9 cellular contexts compared by ENCODE assay signal in the genomic region with DNA sequence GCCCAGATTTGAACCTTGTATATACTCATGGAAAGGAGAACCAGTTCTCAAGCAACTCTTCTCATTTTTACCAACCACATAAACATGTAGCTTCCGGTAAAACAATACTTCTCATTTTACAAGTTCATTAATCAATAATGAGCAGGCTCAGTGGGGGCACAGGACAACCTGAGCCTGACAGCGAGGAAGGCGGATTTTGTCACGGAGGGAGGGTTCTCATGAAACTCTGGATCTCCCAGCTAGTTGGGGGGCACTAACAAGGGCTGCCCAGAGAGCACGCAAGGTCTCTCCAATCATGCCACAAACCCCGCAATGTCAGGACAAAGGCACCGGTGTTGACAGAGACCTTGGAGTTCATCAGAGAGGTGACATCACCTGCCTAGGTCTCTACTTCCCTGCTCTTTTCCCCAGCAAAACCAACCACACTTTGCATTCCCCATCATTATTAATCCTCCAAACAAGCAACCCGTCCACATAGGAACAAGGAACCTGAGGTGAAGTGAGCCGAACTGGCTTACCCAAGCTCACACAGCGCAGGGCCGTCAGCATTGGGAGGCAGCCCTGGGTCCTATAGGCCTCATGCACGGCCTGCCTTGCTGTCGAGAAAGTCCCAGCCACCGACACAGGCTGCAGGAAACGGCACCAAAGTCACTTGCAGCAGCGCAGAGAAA.
DNase-seq lines count a peak whose midpoint lies in the region; ATAC-seq and TF ChIP-seq lines count a peak whose summit lies in the region.
"Had no signal": no experiment of that assay in that cellular context is flagged by ENCODE, and none has a peak within 500 bp of the region (broad histone marks: within the 10 kb centered on the region; RNA-seq: fewer than 3 reads in every experiment).

No MANE protein-coding gene starts in this region.

- H3K27me3 Mint-ChIP-seq in IgD-negative memory B cell = no peaks in the 10 kb centered on the region
- H3K27me3 Mint-ChIP-seq in activated naive CD4-positive, alpha-beta T cell treated with anti-CD3 and anti-CD28 coated beads, Interleukin-2, amount 50 U/mL, for 24 hours = no peaks in the 10 kb centered on the region
- no peaks in the 10 kb centered on the region for H3K27me3 Mint-ChIP-seq in natural killer cell (ENCODE audit: low read depth in 2 of 2)

- H3K36me3 ChIP-seq in DND-41 (ENCODE audit: insufficient read depth, low read length) = peaks cover 62% of the 10 kb centered on the region

- no peak overlapping the region for H3K4me3 ChIP-seq in DND-41 (ENCODE audit: low read depth in 1 of 2, low read length in 2 of 2)

- peaks cover 98% of the 10 kb centered on the region for H3K79me2 ChIP-seq in DND-41 (ENCODE audit: insufficient read depth, low read length)

- TF ChIP-seq CTCF in DND-41 (IDR thresholded peaks at IDR 0.05; ENCODE audit: borderline replicate concordance, extremely low read depth, low read length, poor library complexity, severe bottlenecking) = no peak
- no peak for TF ChIP-seq CTCF in natural killer cell (IDR thresholded peaks at IDR 0.05)

- DNase-seq in DND-41 = no peak
- peak; percentile 42 for DNase-seq in natural killer cell
- DNase-seq in posterior vena cava (ENCODE audit: low spot score) = no peak
- DNase-seq: stimulated activated CD4-positive, alpha-beta T cell treated with anti-CD3 and anti-CD28 coated beads, Interleukin-4, amount 100 ng/mL, for 4 hours had no signal

- no peak overlapping the region for H3K4me2 ChIP-seq in DND-41 (ENCODE audit: insufficient read depth, low read length)

- 0 out of 2 replicates have a peak, but pooled peaks cover 3% of the 10 kb centered on the region for H3K4me1 ChIP-seq in DND-41 (ENCODE audit: insufficient read depth, low read length)

- no peak overlapping the region for H3K9ac ChIP-seq in DND-41 (ENCODE audit: low read depth, low read length)

- intact Hi-C loops in natural killer cell (cut with micrococcal nuclease) = loop anchor here (2.0 kb wide), 1 partner anchor 13 kb away; no protein-coding TSS in a partner anchor
- intact Hi-C loops in posterior vena cava (cut with DNase I) = no loop called here

- H3K4me1 Mint-ChIP-seq in IgD-negative memory B cell = peaks cover 46 to 57% (median 48%) of the 10 kb centered on the region in 3 donors
- H3K4me1 Mint-ChIP-seq in activated naive CD4-positive, alpha-beta T cell treated with anti-CD3 and anti-CD28 coated beads, Interleukin-2, amount 50 U/mL, for 24 hours = peaks cover 80% of the 10 kb centered on the region
- peaks cover 57 to 58% of the 10 kb centered on the region in 2 donors for H3K4me1 Mint-ChIP-seq in natural killer cell

- no peak overlapping the region; the same call in 1 of the 2 replicates for H3K27ac ChIP-seq in DND-41 (ENCODE audit: low read length)

- no peak for TF ChIP-seq POLR2A in GM18505 (IDR thresholded peaks at IDR 0.05; ENCODE audit: borderline replicate concordance, extremely low read depth, insufficient read depth, insufficient read length)

- H3K36me3 Mint-ChIP-seq in IgD-negative memory B cell (peaks cover 3% of the 10 kb centered on the region), natural killer cell (no peaks in the 10 kb centered on the region)
- H3K36me3 Mint-ChIP-seq in activated naive CD4-positive, alpha-beta T cell treated with anti-CD3 and anti-CD28 coated beads, Interleukin-2, amount 50 U/mL, for 24 hours = peaks cover 30% of the 10 kb centered on the region

- H3K27ac Mint-ChIP-seq in IgD-negative memory B cell = peak overlapping the region; percentile 81 to 97 (median 97)
- peak overlapping the region; percentile 86 for H3K27ac Mint-ChIP-seq in activated naive CD4-positive, alpha-beta T cell treated with anti-CD3 and anti-CD28 coated beads, Interleukin-2, amount 50 U/mL, for 24 hours
- peak overlapping the region; percentile 68 to 94 for H3K27ac Mint-ChIP-seq in natural killer cell

- no peak overlapping the region for H2AFZ ChIP-seq in DND-41 (ENCODE audit: low read depth, low read length)

- 0 out of 3 replicates have a peak, but pooled peaks have one; percentile 36 for ATAC-seq in DND-41 (ENCODE audit: insufficient read depth, low read depth)
- peak; percentile 87 to 91 (median 90) for ATAC-seq in natural killer cell
- no peak for ATAC-seq in GM19351 (IDR thresholded peaks at IDR 0.05; ENCODE audit: unreplicated experiment)
- ATAC-seq in GM18505 (IDR thresholded peaks at IDR 0.05; ENCODE audit: unreplicated experiment) = no peak
- ATAC-seq in GM21737 (IDR thresholded peaks at IDR 0.05; ENCODE audit: unreplicated experiment) = no peak

- no peaks in the 10 kb centered on the region for H3K27me3 ChIP-seq in DND-41 (ENCODE audit: insufficient read depth, low read length, poor library complexity)

- no peaks in the 10 kb centered on the region for H3K9me3 ChIP-seq in DND-41 (ENCODE audit: insufficient read depth, low read length, severe bottlenecking)

- H3K9me3 Mint-ChIP-seq in IgD-negative memory B cell = no peaks in the 10 kb centered on the region
- H3K9me3 Mint-ChIP-seq in activated naive CD4-positive, alpha-beta T cell treated with anti-CD3 and anti-CD28 coated beads, Interleukin-2, amount 50 U/mL, for 24 hours = no peaks in the 10 kb centered on the region
- H3K9me3 Mint-ChIP-seq in natural killer cell = no peaks in the 10 kb centered on the region

- H3K4me3 Mint-ChIP-seq in IgD-negative memory B cell = peak overlapping the region; percentile 49 to 80 (median 67)
- peak overlapping the region; percentile 76 for H3K4me3 Mint-ChIP-seq in activated naive CD4-positive, alpha-beta T cell treated with anti-CD3 and anti-CD28 coated beads, Interleukin-2, amount 50 U/mL, for 24 hours
- peak overlapping the region; percentile 48 for H3K4me3 Mint-ChIP-seq in natural killer cell

- H4K20me1 ChIP-seq in DND-41 (ENCODE audit: insufficient read depth, low read length) = peaks cover 66% of the 10 kb centered on the region

Comparison
In these comparisons a context has a peak if more than half of its experiments do, and no peak if none do; other contexts are left out.
1. ATAC-seq: peak in DND-41 (single experiment) and natural killer cell (3 of 3); none in GM19351 (single experiment), GM18505 (single experiment) and GM21737 (single experiment).
2. Peak in every context shown above with its lines, with median percentiles within 50 percentile points of each other: H3K27ac Mint-ChIP-seq and H3K4me3 Mint-ChIP-seq.